Comparison of ENCODE assay signal across 15 cellular contexts in the genomic region with DNA sequence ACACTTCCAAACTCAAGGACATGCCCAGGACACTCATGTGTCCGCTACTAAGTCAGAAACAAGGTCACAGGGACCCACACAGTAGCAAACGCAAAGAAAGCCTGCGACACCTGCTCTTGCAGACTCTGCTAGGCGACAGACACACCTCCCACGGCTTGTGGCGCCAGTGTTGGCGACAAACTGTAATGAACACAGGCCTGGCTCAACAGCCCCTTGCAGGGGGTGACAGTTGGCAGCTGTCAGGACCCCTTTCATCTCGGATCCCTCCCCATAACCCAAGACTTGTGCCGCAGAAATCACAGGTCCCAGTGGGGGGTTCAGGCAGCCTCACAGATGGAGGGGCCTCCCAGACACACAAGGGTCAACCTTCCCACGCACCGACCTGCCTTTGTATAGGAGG. TPM values are rescaled to one million over a fixed set of nuclear protein-coding genes. Genes with fewer than 3 reads are reported as not detected.
DNase-seq lines count a peak whose midpoint lies in the region; ATAC-seq and TF ChIP-seq lines count a peak whose summit lies in the region.
"Had no signal": no experiment of that assay in that cellular context is flagged by ENCODE, and none has a peak within 500 bp of the region (broad histone marks: within the 10 kb centered on the region; RNA-seq: fewer than 3 reads in every experiment).

No MANE protein-coding gene starts in this region.

- peak overlapping the region; percentile 67 to 82 (median 74) for H3K27ac Mint-ChIP-seq in nephron
- H3K27ac Mint-ChIP-seq: activated B cell treated with CpG ODN at 0.5 μM for 24 hours; activated naive CD4-positive, alpha-beta T cell treated with anti-CD3 and anti-CD28 coated beads, Interleukin-2, amount 10 ng/mL, durations not matched to agents 7 days and 5 days; naive thymus-derived CD8-positive, alpha-beta T cell; stimulated activated memory B cell treated with anti-CD40 and anti-IgM and Interleukin-4, amounts not matched to agents 10 μg/mL and 1 μg/mL and 100 μg/mL, for 72 hours had no signal

- no peaks in the 10 kb centered on the region for H3K36me3 Mint-ChIP-seq in nephron (ENCODE audit: low read depth)
- H3K36me3 Mint-ChIP-seq: activated naive CD4-positive, alpha-beta T cell treated with anti-CD3 and anti-CD28 coated beads, Interleukin-2, amount 10 ng/mL, durations not matched to agents 7 days and 5 days; naive thymus-derived CD8-positive, alpha-beta T cell; stimulated activated memory B cell treated with anti-CD40 and anti-IgM and Interleukin-4, amounts not matched to agents 10 μg/mL and 1 μg/mL and 100 μg/mL, for 72 hours had no signal

- H3K27me3 Mint-ChIP-seq in nephron (ENCODE audit: low read depth), result peaks cover 22% of the 10 kb centered on the region

- CTCF ChIA-PET in GM10248 (lab: Yijun Ruan, JAX), result interaction anchor here (1.4 kb wide), 1 partner anchor 16 kb away, joined by 6 read pairs; no protein-coding TSS in a partner anchor

- POLR2A ChIA-PET in GM10248 (lab: Yijun Ruan, JAX), result no interaction called here

- H3K27me3 ChIP-seq in SJCRH30, result peaks cover 6% of the 10 kb centered on the region

- TF ChIP-seq CTCF in nephron (IDR thresholded peaks at IDR 0.05; ENCODE audit: unreplicated experiment in 3 of 3), result no peak
- TF ChIP-seq CTCF in GM10248 (IDR thresholded peaks at IDR 0.05; ENCODE audit: control extremely low read depth, extremely low read depth, low read depth, missing control alignments), result no peak

- H3K4me1 Mint-ChIP-seq in nephron, result peaks cover 19% of the 10 kb centered on the region

- no peaks in the 10 kb centered on the region for H3K36me3 ChIP-seq in SJCRH30
- H3K36me3 ChIP-seq: brain microvascular endothelial cell had no signal

- peak overlapping the region in 2 of 3 experiments; percentile 62 to 83 for H3K4me3 Mint-ChIP-seq in nephron
- H3K4me3 Mint-ChIP-seq: activated B cell treated with CpG ODN at 0.5 μM for 24 hours; activated naive CD4-positive, alpha-beta T cell treated with anti-CD3 and anti-CD28 coated beads, Interleukin-2, amount 10 ng/mL, durations not matched to agents 7 days and 5 days; naive thymus-derived CD8-positive, alpha-beta T cell; stimulated activated memory B cell treated with anti-CD40 and anti-IgM and Interleukin-4, amounts not matched to agents 10 μg/mL and 1 μg/mL and 100 μg/mL, for 72 hours had no signal

- H3K4me1 ChIP-seq in SJCRH30, result peaks cover 21% of the 10 kb centered on the region

- H3K9me3 ChIP-seq in SJCRH30 (replicated peaks), result no peaks in the 10 kb centered on the region

- H3K4me3 ChIP-seq in SJCRH30, result no peak overlapping the region

- DNase-seq in DMS153 treated with DMSO at 0.1 percent for 48 hours (lab: John Stamatoyannopoulos, UW; ENCODE audit: unreplicated experiment) (peak; percentile 42), NCI-H1105 treated with DMSO at 0.1 percent for 48 hours (lab: John Stamatoyannopoulos, UW) (peak; percentile 37), SJCRH30 (peak; percentile 37 to 46), GM10248 (ENCODE audit: extremely low spot score) (no peak), SW480 (ENCODE audit: low spot score) (no peak)
- DNase-seq: activated B cell treated with CpG ODN at 0.5 μM for 24 hours; activated naive CD4-positive, alpha-beta T cell treated with anti-CD3 and anti-CD28 coated beads, Interleukin-2, amount 10 ng/mL, durations not matched to agents 7 days and 5 days; brain microvascular endothelial cell; effector CD4-positive, alpha-beta T cell; naive thymus-derived CD8-positive, alpha-beta T cell; NCI-H187 had no signal

- no peak overlapping the region for H3K27ac ChIP-seq in SJCRH30
- H3K27ac ChIP-seq: brain microvascular endothelial cell had no signal

- ATAC-seq in GM18858 (IDR thresholded peaks at IDR 0.05; ENCODE audit: unreplicated experiment), result no peak
- no peak for ATAC-seq in HG03378 (IDR thresholded peaks at IDR 0.05; ENCODE audit: unreplicated experiment)
- ATAC-seq: naive thymus-derived CD8-positive, alpha-beta T cell; stimulated activated memory B cell treated with anti-CD40 and anti-IgM and Interleukin-4, amounts not matched to agents 10 μg/mL and 1 μg/mL and 100 μg/mL, for 72 hours had no signal

- no peaks in the 10 kb centered on the region for H3K9me3 Mint-ChIP-seq in nephron
- H3K9me3 Mint-ChIP-seq: activated B cell treated with CpG ODN at 0.5 μM for 24 hours; activated naive CD4-positive, alpha-beta T cell treated with anti-CD3 and anti-CD28 coated beads, Interleukin-2, amount 10 ng/mL, durations not matched to agents 7 days and 5 days; stimulated activated memory B cell treated with anti-CD40 and anti-IgM and Interleukin-4, amounts not matched to agents 10 μg/mL and 1 μg/mL and 100 μg/mL, for 72 hours had no signal

RNA-seq across cellular contexts. Expression of a gene that starts 0.4 kb away (rescaled TPM):
- total RNA-seq in SJCRH30 (2014; rRNA removed; shearing (Covaris generic)), result 3.9 and 4.6 TPM in 2 replicates
- total RNA-seq: activated B cell treated with CpG ODN at 0.5 μM for 24 hours; naive thymus-derived CD8-positive, alpha-beta T cell had no signal

RNA-seq across cellular contexts. Expression of a gene that starts 18.2 kb away (rescaled TPM):
- total RNA-seq in SJCRH30 (2014; rRNA removed; shearing (Covaris generic)), result not detected in 2 replicates
- total RNA-seq: activated B cell treated with CpG ODN at 0.5 μM for 24 hours; naive thymus-derived CD8-positive, alpha-beta T cell had no signal

RNA-seq across cellular contexts. Expression of a gene that starts 48.1 kb away (rescaled TPM):
- 24.2 and 27.7 TPM in 2 replicates for total RNA-seq in SJCRH30 (2014; rRNA removed; shearing (Covaris generic))

Comparison
In these comparisons a context has a peak if more than half of its experiments do, and no peak if none do; other contexts are left out.
1. DNase-seq: peak in DMS153 treated with DMSO at 0.1 percent for 48 hours (single experiment), NCI-H1105 treated with DMSO at 0.1 percent for 48 hours (single experiment) and SJCRH30 (2 of 2); none in GM10248 (single experiment) and SW480 (single experiment).